ENCODE assay signal across 31 cellular contexts in the genomic region with DNA sequence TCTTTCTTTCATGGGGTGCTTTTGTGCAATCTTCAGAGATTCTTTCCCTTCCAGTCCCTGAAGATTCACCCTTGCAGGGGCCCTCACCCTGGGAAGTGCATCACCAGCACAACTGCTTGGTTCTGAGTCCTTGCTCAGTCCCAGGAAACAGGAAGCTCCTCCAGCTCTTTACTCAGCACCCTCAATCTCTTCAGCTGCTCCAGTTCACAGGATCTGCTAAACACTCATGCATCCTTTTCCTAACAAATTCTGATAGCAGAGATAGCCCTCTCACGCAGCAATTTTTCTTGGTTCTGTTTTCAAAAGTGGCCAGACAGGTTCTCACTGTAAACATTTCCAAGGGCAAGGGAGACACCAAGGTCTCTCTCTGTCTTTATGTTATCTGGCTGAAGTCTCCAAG.
"Had no signal": no experiment of that assay in that cellular context is flagged by ENCODE, and none has a peak within 500 bp of the region (broad histone marks: within the 10 kb centered on the region; RNA-seq: fewer than 3 reads in every experiment).

No MANE protein-coding gene starts in this region.

- H3K4me1 ChIP-seq: esophagus muscularis mucosa, foreskin keratinocyte, gastrocnemius medialis had no signal

- H3K36me3 ChIP-seq: brain microvascular endothelial cell, esophagus muscularis mucosa, gastrocnemius medialis, heart right ventricle had no signal

- H3K27ac Mint-ChIP-seq: activated B cell treated with CpG ODN at 0.5 μM for 24 hours; activated CD8-positive, alpha-beta T cell treated with anti-CD3 and anti-CD28 coated beads for 36 hours; activated naive CD8-positive, alpha-beta T cell; activated T-helper 17 cell treated with anti-CD3 and anti-CD28 coated beads, Interleukin-2, amount 50 U/mL, for 72 hours; dendritic cell treated with granulocyte-macrophage colony-stimulating factor and Interleukin-4, amounts not matched to agents 40 ng/mL and 50 ng/mL, for 4 days; endodermal cell had no signal

- H3K4me1 Mint-ChIP-seq: activated B cell treated with CpG ODN at 0.5 μM for 24 hours; activated T-helper 17 cell treated with anti-CD3 and anti-CD28 coated beads, Interleukin-2, amount 50 U/mL, for 72 hours; central memory CD8-positive, alpha-beta T cell had no signal

- DNase-seq: activated B cell treated with CpG ODN at 0.5 μM for 24 hours; activated CD4-positive, alpha-beta T cell treated with anti-CD3 and anti-CD28 coated beads for 48 hours; activated CD4-positive, alpha-beta T cell treated with anti-CD3 and anti-CD28 coated beads, Interleukin-2, amount 50 U/mL, for 1 hour; activated CD4-positive, alpha-beta T cell treated with anti-CD3 and anti-CD28 coated beads, Interleukin-2, amount 50 U/mL, for 48 hours; activated CD8-positive, alpha-beta memory T cell treated with anti-CD3 and anti-CD28 coated beads for 24 hours; activated CD8-positive, alpha-beta T cell treated with anti-CD3 and anti-CD28 coated beads for 36 hours; activated effector memory CD4-positive, alpha-beta T cell treated with Interleukin-2 at 50 U/mL for 16 hours; activated gamma-delta T cell treated with Interleukin-2 at 50 U/mL for 16 hours; activated naive CD4-positive, alpha-beta T cell treated with anti-CD3 and anti-CD28 coated beads, Interleukin-2, amount 50 U/mL, for 16 hours; activated naive CD4-positive, alpha-beta T cell treated with Interleukin-2 at 50 U/mL for 16 hours; activated T-cell treated with anti-CD3 and anti-CD28 coated beads, Interleukin-2, amount 50 U/mL, for 4 hours; amniotic stem cell; anterior cingulate cortex; brain microvascular endothelial cell; dorsolateral prefrontal cortex; effector memory CD4-positive, alpha-beta T cell; endodermal cell; erythroblast; foreskin keratinocyte; gastrocnemius medialis; heart right ventricle; T-helper 2 cell had no signal

- H3K9me3 ChIP-seq: gastrocnemius medialis, heart right ventricle had no signal

- H3K36me3 Mint-ChIP-seq: activated naive CD8-positive, alpha-beta T cell had no signal

- H3K27me3 Mint-ChIP-seq: activated B cell treated with CpG ODN at 0.5 μM for 24 hours; activated CD8-positive, alpha-beta T cell treated with anti-CD3 and anti-CD28 coated beads for 36 hours; activated naive CD8-positive, alpha-beta T cell; activated T-helper 17 cell treated with anti-CD3 and anti-CD28 coated beads, Interleukin-2, amount 50 U/mL, for 72 hours; central memory CD8-positive, alpha-beta T cell; dendritic cell treated with granulocyte-macrophage colony-stimulating factor and Interleukin-4, amounts not matched to agents 40 ng/mL and 50 ng/mL, for 4 days had no signal

- H3K9me3 Mint-ChIP-seq: activated T-cell treated with anti-CD3 and anti-CD28 coated beads, Interleukin-2, amount 50 U/mL, for 4 hours; activated T-helper 17 cell treated with anti-CD3 and anti-CD28 coated beads, Interleukin-2, amount 50 U/mL, for 72 hours; dendritic cell treated with granulocyte-macrophage colony-stimulating factor and Interleukin-4, amounts not matched to agents 40 ng/mL and 50 ng/mL, for 4 days; endodermal cell had no signal

- H3K4me3 ChIP-seq: coronary artery, dorsolateral prefrontal cortex, esophagus muscularis mucosa, gastrocnemius medialis, heart right ventricle had no signal

- FAIRE-seq: astrocyte, bronchial epithelial cell had no signal

- H3K27ac ChIP-seq: brain microvascular endothelial cell, coronary artery, dorsolateral prefrontal cortex, esophagus muscularis mucosa, foreskin keratinocyte, gastrocnemius medialis, heart right ventricle had no signal

- H3K4me3 Mint-ChIP-seq: activated B cell treated with CpG ODN at 0.5 μM for 24 hours; activated CD8-positive, alpha-beta T cell treated with anti-CD3 and anti-CD28 coated beads for 36 hours; activated naive CD8-positive, alpha-beta T cell; activated T-cell treated with anti-CD3 and anti-CD28 coated beads, Interleukin-2, amount 50 U/mL, for 4 hours; activated T-helper 17 cell treated with anti-CD3 and anti-CD28 coated beads, Interleukin-2, amount 50 U/mL, for 72 hours; central memory CD8-positive, alpha-beta T cell; dendritic cell treated with granulocyte-macrophage colony-stimulating factor and Interleukin-4, amounts not matched to agents 40 ng/mL and 50 ng/mL, for 4 days; endodermal cell had no signal

- H3K27me3 ChIP-seq: brain microvascular endothelial cell, dorsolateral prefrontal cortex, esophagus muscularis mucosa, foreskin keratinocyte, gastrocnemius medialis, heart right ventricle had no signal

- ATAC-seq: activated CD4-positive, CD25-positive, alpha-beta regulatory T cell treated with anti-CD3 and anti-CD28 coated beads, Interleukin-2, amount 50 U/mL, for 24 hours; activated CD8-positive, alpha-beta T cell treated with anti-CD3 and anti-CD28 coated beads for 36 hours; activated T-cell treated with anti-CD3 and anti-CD28 coated beads, Interleukin-2, amount 50 U/mL, for 4 hours; activated T-helper 17 cell treated with anti-CD3 and anti-CD28 coated beads, Interleukin-2, amount 50 U/mL, for 72 hours; foreskin keratinocyte; gastrocnemius medialis; heart right ventricle had no signal
